8 cellular contexts compared by ENCODE assay signal in genomic region chr17:35537569-35538209, GRCh38. TPM values are rescaled to one million over a fixed set of nuclear protein-coding genes. Genes with fewer than 3 reads are reported as not detected.
DNase-seq lines count a peak whose midpoint lies in the region; ATAC-seq and TF ChIP-seq lines count a peak whose summit lies in the region.

TSS of gene SLFN12L (minus strand) at chr17:35537678. CDS start at chr17:35522364, 15,314 bp downstream.

- no peaks in the 10 kb centered on the region for H3K79me2 ChIP-seq in hepatocyte

- H3K4me1 Mint-ChIP-seq in activated CD4-positive, alpha-beta memory T cell treated with anti-CD3 and anti-CD28 coated beads, Interleukin-2, amount 10 ng/mL, durations not matched to agents 7 days and 5 days = peaks cover 37% of the 10 kb centered on the region

- POLR2A ChIA-PET in activated CD4-positive, alpha-beta memory T cell treated with anti-CD3 and anti-CD28 coated beads, Interleukin-2, amount 10 ng/mL, durations not matched to agents 7 days and 5 days (lab: Charles Lee) = interaction anchor here (0.6 to 9.3 kb wide), 36 partner anchors 9 to 457 kb away, joined by 3 to 328 read pairs (median 6); partner anchors contain the start of genes AP2B1, NLE1, PEX12 and SLFN11

- peak within 1 kb of the TSS; percentile 100 for H3K27ac Mint-ChIP-seq in activated CD4-positive, alpha-beta memory T cell treated with anti-CD3 and anti-CD28 coated beads, Interleukin-2, amount 10 ng/mL, durations not matched to agents 7 days and 5 days

- H3K27ac ChIP-seq in hepatocyte (peak within 1 kb of the TSS; percentile 21), upper lobe of right lung (peak within 1 kb of the TSS; percentile 72)

- no peaks in the 10 kb centered on the region for H3K9me2 ChIP-seq in hepatocyte (replicated peaks; ENCODE audit: insufficient read depth)

- H3K36me3 Mint-ChIP-seq in activated CD4-positive, alpha-beta memory T cell treated with anti-CD3 and anti-CD28 coated beads, Interleukin-2, amount 10 ng/mL, durations not matched to agents 7 days and 5 days (ENCODE audit: low read depth) = peaks cover 43% of the 10 kb centered on the region

- H2AFZ ChIP-seq in hepatocyte = no peak within 1 kb of the TSS

- DNase-seq in activated naive CD4-positive, alpha-beta T cell treated with Interleukin-2 at 50 U/mL for 16 hours = peak; percentile 35
- no peak for DNase-seq in activated naive CD4-positive, alpha-beta T cell treated with anti-CD3 and anti-CD28 coated beads, Interleukin-2, amount 50 U/mL, for 16 hours
- peak; percentile 58 for DNase-seq in activated CD4-positive, alpha-beta memory T cell treated with anti-CD3 and anti-CD28 coated beads, Interleukin-2, amount 10 ng/mL, durations not matched to agents 7 days and 5 days
- DNase-seq in hepatocyte (ENCODE audit: low spot score) (no peak), upper lobe of right lung (no peak)
- no peak for DNase-seq in stimulated activated naive CD4-positive, alpha-beta T cell treated with Interleukin-2 at 50 U/mL for 16 hours (lab: John Stamatoyannopoulos, UW)

- no peaks in the 10 kb centered on the region for H3K9me3 Mint-ChIP-seq in activated CD4-positive, alpha-beta memory T cell treated with anti-CD3 and anti-CD28 coated beads, Interleukin-2, amount 10 ng/mL, durations not matched to agents 7 days and 5 days

- H3K36me3 ChIP-seq in hepatocyte (replicated peaks; ENCODE audit: insufficient read depth, low read depth) = no peaks in the 10 kb centered on the region
- H3K36me3 ChIP-seq in upper lobe of right lung = no peaks in the 10 kb centered on the region

- H3K27me3 Mint-ChIP-seq in activated CD4-positive, alpha-beta memory T cell treated with anti-CD3 and anti-CD28 coated beads, Interleukin-2, amount 10 ng/mL, durations not matched to agents 7 days and 5 days = no peaks in the 10 kb centered on the region

- H3K27me3 ChIP-seq in hepatocyte (peaks cover 2% of the 10 kb centered on the region), upper lobe of right lung (no peaks in the 10 kb centered on the region)

- 80% methylated on average over 2 of the region's 2 CpGs for WGBS in hepatocyte (ENCODE audit: low lambda C conversion rate, missing lambda C conversion rate)

- no peak for TF ChIP-seq CTCF in hepatocyte (IDR thresholded peaks at IDR 0.05; ENCODE audit: poor library complexity)
- no peak for TF ChIP-seq CTCF in upper lobe of right lung (IDR thresholded peaks at IDR 0.05)

- H3K9me3 ChIP-seq in hepatocyte (ENCODE audit: low read depth) (no peaks in the 10 kb centered on the region), upper lobe of right lung (no peaks in the 10 kb centered on the region)

- intact Hi-C loops in upper lobe of right lung (cut with DNase I) = loop anchor here (10.0 kb wide), 1 partner anchor 363 kb away; no protein-coding TSS in a partner anchor

- ATAC-seq in upper lobe of right lung = peak; percentile 24
- no peak for ATAC-seq in GM21390 (IDR thresholded peaks at IDR 0.05; ENCODE audit: unreplicated experiment)
- no peak for ATAC-seq in GM21737 (IDR thresholded peaks at IDR 0.05; ENCODE audit: unreplicated experiment)

- H3K4me1 ChIP-seq in hepatocyte (ENCODE audit: insufficient read depth) (no peaks in the 10 kb centered on the region), upper lobe of right lung (peaks cover 49% of the 10 kb centered on the region)

- no peak within 1 kb of the TSS for H3K4me2 ChIP-seq in hepatocyte

- CTCF ChIA-PET in activated CD4-positive, alpha-beta memory T cell treated with anti-CD3 and anti-CD28 coated beads, Interleukin-2, amount 10 ng/mL, durations not matched to agents 7 days and 5 days (lab: Charles Lee) = interaction anchor here (0.9 to 7.4 kb wide), 9 partner anchors 14 to 365 kb away, joined by 3 to 91 read pairs (median 5); partner anchors contain the start of gene PEX12

- H3K4me3 ChIP-seq in hepatocyte = no peak within 1 kb of the TSS
- peak within 1 kb of the TSS; percentile 38 for H3K4me3 ChIP-seq in upper lobe of right lung

- H4K20me1 ChIP-seq in hepatocyte (ENCODE audit: insufficient read depth, poor library complexity, severe bottlenecking) = no peaks in the 10 kb centered on the region

- peak within 1 kb of the TSS; percentile 86 for H3K4me3 Mint-ChIP-seq in activated CD4-positive, alpha-beta memory T cell treated with anti-CD3 and anti-CD28 coated beads, Interleukin-2, amount 10 ng/mL, durations not matched to agents 7 days and 5 days

RNA-seq across cellular contexts. Expression of gene SLFN12L, which starts in this region (rescaled TPM):
- total RNA-seq in activated CD4-positive, alpha-beta memory T cell treated with anti-CD3 and anti-CD28 coated beads, Interleukin-2, amount 10 ng/mL, durations not matched to agents 7 days and 5 days = 100 to 1,000 TPM; 103 to 110 TPM
- total RNA-seq in hepatocyte (0.03 TPM in 1 of 2 replicates, not detected in the other), upper lobe of right lung (5.1 TPM)
- polyA plus RNA-seq in hepatocyte = not detected in 2 replicates

Comparison
In these comparisons a context has a peak if more than half of its experiments do, and no peak if none do; other contexts are left out.
1. RNA of gene SLFN12L (total RNA-seq): 103 to 110 TPM in activated CD4-positive, alpha-beta memory T cell treated with anti-CD3 and anti-CD28 coated beads, Interleukin-2, amount 10 ng/mL, durations not matched to agents 7 days and 5 days; 5.1 TPM in upper lobe of right lung (single experiment) and 0.03 TPM in hepatocyte; every median in the first group is over 10 times any median in the second.
2. DNase-seq: peak in activated naive CD4-positive, alpha-beta T cell treated with Interleukin-2 at 50 U/mL for 16 hours (single experiment) and activated CD4-positive, alpha-beta memory T cell treated with anti-CD3 and anti-CD28 coated beads, Interleukin-2, amount 10 ng/mL, durations not matched to agents 7 days and 5 days (single experiment); none in activated naive CD4-positive, alpha-beta T cell treated with anti-CD3 and anti-CD28 coated beads, Interleukin-2, amount 50 U/mL, for 16 hours (single experiment), hepatocyte (single experiment), upper lobe of right lung (single experiment) and stimulated activated naive CD4-positive, alpha-beta T cell treated with Interleukin-2 at 50 U/mL for 16 hours (single experiment).